In genomic region chr15:66840615-66841014, GRCh38 we compare ENCODE assay signal across 14 cellular contexts.
A peak's percentile ranks its signal among the peaks of the same experiment; 100 is the strongest.
DNase-seq lines count a peak whose midpoint lies in the region; ATAC-seq and TF ChIP-seq lines count a peak whose summit lies in the region.
"Had no signal": no experiment of that assay in that cellular context is flagged by ENCODE, and none has a peak within 500 bp of the region (broad histone marks: within the 10 kb centered on the region; RNA-seq: fewer than 3 reads in every experiment).

No MANE protein-coding gene starts in this region.

- intact Hi-C loops in natural killer cell (cut with micrococcal nuclease), result no loop called here
- intact Hi-C loops in testis (cut with DNase I; ENCODE audit: low total_unique reads), result loop anchor here (10.0 kb wide), 1 partner anchor 136 kb away; the partner anchor contains the start of gene SMAD6

- no peak for TF ChIP-seq POLR2A in testis (IDR thresholded peaks at IDR 0.05)

- peaks cover 25% of the 10 kb centered on the region for H3K79me2 ChIP-seq in osteoblast (ENCODE audit: insufficient read depth, low read length)

- no peak overlapping the region for H3K4me3 ChIP-seq in coronary artery
- no peak overlapping the region for H3K4me3 ChIP-seq in osteoblast (ENCODE audit: insufficient read depth, low read length)
- no peak overlapping the region for H3K4me3 ChIP-seq in testis

- peak overlapping the region; percentile 28 for H3K4me3 Mint-ChIP-seq in natural killer cell
- H3K4me3 Mint-ChIP-seq in natural killer cell treated with Interleukin-12 subunit alpha and Interleukin-12 subunit beta and Interleukin-15 and Interleukin-18, amount 100 ng/mL, for 72 hours, result no peak overlapping the region
- H3K4me3 Mint-ChIP-seq: stimulated activated naive CD8-positive, alpha-beta T cell treated with anti-CD3 and anti-CD28 coated beads, Interleukin-15, Interleukin-2, amounts not matched to agents 100 ng/mL and 50 ng/mL, for 24 hours had no signal

- H3K4me1 ChIP-seq in osteoblast (ENCODE audit: insufficient read depth, low read length), result peaks cover 44% of the 10 kb centered on the region
- H3K4me1 ChIP-seq in testis, result peaks cover 7% of the 10 kb centered on the region

- H3K36me3 Mint-ChIP-seq in natural killer cell, result no peaks in the 10 kb centered on the region
- H3K36me3 Mint-ChIP-seq in natural killer cell treated with Interleukin-12 subunit alpha and Interleukin-12 subunit beta and Interleukin-15 and Interleukin-18, amount 100 ng/mL, for 72 hours, result no peaks in the 10 kb centered on the region

- H3K9me3 Mint-ChIP-seq in natural killer cell, result no peaks in the 10 kb centered on the region
- H3K9me3 Mint-ChIP-seq in natural killer cell treated with Interleukin-12 subunit alpha and Interleukin-12 subunit beta and Interleukin-15 and Interleukin-18, amount 100 ng/mL, for 72 hours, result no peaks in the 10 kb centered on the region
- H3K9me3 Mint-ChIP-seq: neural crest cell; stimulated activated naive CD8-positive, alpha-beta T cell treated with anti-CD3 and anti-CD28 coated beads, Interleukin-15, Interleukin-2, amounts not matched to agents 100 ng/mL and 50 ng/mL, for 24 hours had no signal

- H2AFZ ChIP-seq in osteoblast (ENCODE audit: low read length), result peak overlapping the region; percentile 68

- DNase-seq in natural killer cell (no peak), coronary artery (ENCODE audit: low spot score) (no peak), osteoblast (ENCODE audit: insufficient read length, low spot score, missing footprints) (no peak), GM13976 (ENCODE audit: low spot score) (no peak), testis (no peak)
- no peak for DNase-seq in natural killer cell treated with Interleukin-12 subunit alpha and Interleukin-12 subunit beta and Interleukin-15 and Interleukin-18, amount 100 ng/mL, for 72 hours (ENCODE audit: low spot score)
- DNase-seq: central memory CD4-positive, alpha-beta T cell; NCI-H187 treated with DMSO at 0.1 percent for 48 hours had no signal

- H4K20me1 ChIP-seq in osteoblast (ENCODE audit: insufficient read depth, low read length), result no peaks in the 10 kb centered on the region

- in situ Hi-C loops in GM13976 (cut with MboI; ENCODE audit: low sequenced_read_pairs, unreplicated experiment), result loop anchor here (10.0 kb wide), 1 partner anchor 236 kb away; no protein-coding TSS in a partner anchor

- H3K4me2 ChIP-seq in osteoblast (ENCODE audit: insufficient read depth, low read length), result no peak overlapping the region
- H3K4me2 ChIP-seq: KMS-11 had no signal

- no peak for ATAC-seq in natural killer cell
- no peak for ATAC-seq in natural killer cell treated with Interleukin-12 subunit alpha and Interleukin-12 subunit beta and Interleukin-15 and Interleukin-18, amount 100 ng/mL, for 72 hours
- no peak for ATAC-seq in HG02840 (IDR thresholded peaks at IDR 0.05; ENCODE audit: low FRiP score, unreplicated experiment)
- ATAC-seq in HG02981 (IDR thresholded peaks at IDR 0.05; ENCODE audit: unreplicated experiment), result no peak

- WGBS in testis, 2 donors, result 31 to 80% methylated on average over 2 of the region's 2 CpGs

- peaks cover 10% of the 10 kb centered on the region for H3K36me3 ChIP-seq in osteoblast (ENCODE audit: insufficient read depth, low read length)
- no peaks in the 10 kb centered on the region for H3K36me3 ChIP-seq in testis (ENCODE audit: low read depth, missing control alignments)

- H3K27ac Mint-ChIP-seq in natural killer cell, result no peak overlapping the region
- H3K27ac Mint-ChIP-seq in natural killer cell treated with Interleukin-12 subunit alpha and Interleukin-12 subunit beta and Interleukin-15 and Interleukin-18, amount 100 ng/mL, for 72 hours, result no peak overlapping the region
- H3K27ac Mint-ChIP-seq: stimulated activated naive CD8-positive, alpha-beta T cell treated with anti-CD3 and anti-CD28 coated beads, Interleukin-15, Interleukin-2, amounts not matched to agents 100 ng/mL and 50 ng/mL, for 24 hours had no signal

- no peaks in the 10 kb centered on the region for H3K9me3 ChIP-seq in osteoblast (ENCODE audit: low read depth, low read length)
- no peaks in the 10 kb centered on the region for H3K9me3 ChIP-seq in testis

- TF ChIP-seq CTCF in natural killer cell (IDR thresholded peaks at IDR 0.05) (no peak), coronary artery (IDR thresholded peaks at IDR 0.05) (no peak), osteoblast (IDR thresholded peaks at IDR 0.05; ENCODE audit: extremely low read depth, low read depth, low read length) (no peak), GM13976 (IDR thresholded peaks at IDR 0.05; ENCODE audit: borderline replicate concordance, control extremely low read depth, extremely low read depth, insufficient read depth, missing control alignments) (no peak), testis (IDR thresholded peaks at IDR 0.05) (no peak)

- H3K4me1 Mint-ChIP-seq in natural killer cell, result peaks cover 0 to 12% of the 10 kb centered on the region in 2 donors
- no peaks in the 10 kb centered on the region for H3K4me1 Mint-ChIP-seq in natural killer cell treated with Interleukin-12 subunit alpha and Interleukin-12 subunit beta and Interleukin-15 and Interleukin-18, amount 100 ng/mL, for 72 hours (ENCODE audit: low read depth in 2 of 2)

- H3K27ac ChIP-seq in coronary artery (peak overlapping the region; percentile 91 to 98), osteoblast (ENCODE audit: low read depth, low read length) (peak overlapping the region; percentile 90), testis (no peak overlapping the region)
- H3K27ac ChIP-seq: KMS-11, VCaP had no signal

- H3K27me3 ChIP-seq in osteoblast (ENCODE audit: insufficient read depth, low read length), result no peaks in the 10 kb centered on the region
- no peaks in the 10 kb centered on the region for H3K27me3 ChIP-seq in testis

- peaks cover 36 to 37% of the 10 kb centered on the region in 2 donors for H3K27me3 Mint-ChIP-seq in natural killer cell (ENCODE audit: low read depth in 2 of 2)
- H3K27me3 Mint-ChIP-seq in natural killer cell treated with Interleukin-12 subunit alpha and Interleukin-12 subunit beta and Interleukin-15 and Interleukin-18, amount 100 ng/mL, for 72 hours, result peaks cover 22 to 24% of the 10 kb centered on the region in 2 donors

Comparison
In these comparisons a context has a peak if more than half of its experiments do, and no peak if none do; other contexts are left out.
1. H3K27ac ChIP-seq: peak in coronary artery (2 of 2) and osteoblast (single experiment); none in testis (0 of 2).